18 cellular contexts compared by ENCODE assay signal in genomic region chr1:232249335-232249734, GRCh38.
DNase-seq lines count a peak whose midpoint lies in the region.
"Had no signal": no experiment of that assay in that cellular context is flagged by ENCODE, and none has a peak within 500 bp of the region (broad histone marks: within the 10 kb centered on the region; RNA-seq: fewer than 3 reads in every experiment).

No MANE protein-coding gene starts in this region.

- no peaks in the 10 kb centered on the region for H3K36me3 ChIP-seq in BLaER1 treated with 17β-estradiol and CSF1 and Interleukin-3, amounts not matched to agents 10 nM and 100 nM

- DNase-seq in MV-4-11 (lab: John Stamatoyannopoulos, UW) (peak; percentile 42), UCSD-AML1 (lab: John Stamatoyannopoulos, UW; ENCODE audit: unreplicated experiment) (peak; percentile 23), medulla oblongata (ENCODE audit: extremely low spot score) (peak; percentile 6), SK-N-DZ (ENCODE audit: low spot score) (no peak), NCI-H1417 treated with DMSO at 0.1 percent for 48 hours (lab: John Stamatoyannopoulos, UW) (no peak), NCI-H345 treated with DMSO at 0.1 percent for 48 hours (lab: John Stamatoyannopoulos, UW; ENCODE audit: unreplicated experiment) (no peak), EL (no peak)
- DNase-seq: 8988T; CD4-positive, alpha-beta memory T cell; DMS79; NCI-H1436 treated with DMSO at 0.1 percent for 48 hours; NCI-H2029 treated with DMSO at 0.1 percent for 48 hours; NCI-H2171; NCI-H748 treated with DMSO at 0.1 percent for 48 hours; SHP77; SK-N-SH had no signal

- H3K4me3 ChIP-seq in BLaER1 treated with 17β-estradiol and CSF1 and Interleukin-3, amounts not matched to agents 10 nM and 100 nM, result no peak overlapping the region
- H3K4me3 ChIP-seq: K562 had no signal

- peak overlapping the region in 7 of 11 experiments; percentile 5 to 76 (median 42); a peak in 11 of 22 replicates for H3K4me2 ChIP-seq in BLaER1 treated with 17β-estradiol and CSF1 and Interleukin-3, amounts not matched to agents 10 nM and 100 nM
- H3K4me2 ChIP-seq: SK-N-SH had no signal

- no peak overlapping the region for H3K9ac ChIP-seq in BLaER1 treated with 17β-estradiol and CSF1 and Interleukin-3, amounts not matched to agents 10 nM and 100 nM
- H3K9ac ChIP-seq: SK-N-SH had no signal

- no peak overlapping the region for H3K27ac ChIP-seq in BLaER1 treated with 17β-estradiol and CSF1 and Interleukin-3, amounts not matched to agents 10 nM and 100 nM

- peaks cover 0 to 91% (median 0%) of the 10 kb centered on the region in 11 experiments; a peak in 6 of 22 replicates for H3K27me3 ChIP-seq in BLaER1 treated with 17β-estradiol and CSF1 and Interleukin-3, amounts not matched to agents 10 nM and 100 nM

- no peaks in the 10 kb centered on the region for H4K20me1 ChIP-seq in BLaER1 treated with 17β-estradiol and CSF1 and Interleukin-3, amounts not matched to agents 10 nM and 100 nM

- peaks cover 0 to 16% (median 7%) of the 10 kb centered on the region in 10 experiments; a peak in 14 of 20 replicates for H3K4me1 ChIP-seq in BLaER1 treated with 17β-estradiol and CSF1 and Interleukin-3, amounts not matched to agents 10 nM and 100 nM

- peaks cover 0 to 19% (median 0%) of the 10 kb centered on the region in 11 experiments; a peak in 3 of 22 replicates for H3K9me3 ChIP-seq in BLaER1 treated with 17β-estradiol and CSF1 and Interleukin-3, amounts not matched to agents 10 nM and 100 nM (replicated peaks in 1 of 11)
- H3K9me3 ChIP-seq: SK-N-SH had no signal

Comparison
In these comparisons a context has a peak if more than half of its experiments do, and no peak if none do; other contexts are left out.
1. DNase-seq: peak in MV-4-11 (single experiment), UCSD-AML1 (single experiment) and medulla oblongata (single experiment); none in SK-N-DZ (single experiment), NCI-H1417 treated with DMSO at 0.1 percent for 48 hours (single experiment), NCI-H345 treated with DMSO at 0.1 percent for 48 hours (single experiment) and EL (single experiment).